Comparison of ENCODE assay signal across 8 cellular contexts in the genomic region with DNA sequence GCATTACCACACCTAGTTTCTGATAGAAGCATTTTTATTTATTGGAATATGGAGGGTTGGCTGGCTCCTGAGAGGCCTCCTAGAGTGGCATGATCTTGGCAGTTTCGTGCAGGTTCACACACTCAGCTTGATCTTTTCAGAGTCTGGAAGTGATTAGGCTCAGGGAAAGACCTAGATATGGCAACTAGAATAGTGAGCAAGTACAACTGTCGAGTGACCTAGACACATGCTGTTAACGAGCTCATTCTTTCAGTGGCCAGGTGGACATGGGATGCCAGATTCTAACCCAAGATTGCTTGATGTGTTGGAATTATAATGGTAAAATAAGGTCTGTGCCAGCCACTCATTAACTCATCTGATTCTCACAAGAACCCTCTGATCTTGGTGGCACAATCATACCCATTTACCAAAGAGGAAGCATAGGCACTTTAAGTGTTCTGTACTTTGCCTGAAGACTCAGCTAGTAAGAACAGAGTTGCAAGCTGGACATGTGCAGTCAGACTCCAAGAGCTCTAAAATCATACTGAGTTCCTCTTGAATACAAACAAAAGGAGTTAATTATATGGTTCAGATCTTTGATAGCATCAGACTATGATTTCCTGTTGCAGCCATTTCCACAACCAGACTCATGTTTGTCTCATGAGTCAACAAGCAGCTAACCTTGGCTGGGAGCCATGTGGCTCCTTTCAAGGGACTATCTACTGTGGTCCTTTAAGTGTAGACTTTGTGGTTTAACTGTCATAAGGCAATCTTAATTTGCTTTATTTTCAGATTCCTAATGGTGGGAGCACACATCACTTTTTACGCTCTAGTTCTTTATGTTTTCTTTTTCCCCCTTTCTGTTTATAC.
DNase-seq lines count a peak whose midpoint lies in the region; ATAC-seq and TF ChIP-seq lines count a peak whose summit lies in the region.

No MANE protein-coding gene starts in this region.

- H3K9me3 Mint-ChIP-seq in CD8-positive, alpha-beta T cell: no peaks in the 10 kb centered on the region
- no peaks in the 10 kb centered on the region for H3K9me3 Mint-ChIP-seq in mesothelial cell of epicardium

- no peaks in the 10 kb centered on the region for H3K9me3 ChIP-seq in CD8-positive, alpha-beta T cell (ENCODE audit: low read length)
- no peaks in the 10 kb centered on the region for H3K9me3 ChIP-seq in testis

- H3K4me1 ChIP-seq in CD8-positive, alpha-beta T cell (ENCODE audit: insufficient read depth, low read length): peaks cover 13% of the 10 kb centered on the region
- H3K4me1 ChIP-seq in testis: no peaks in the 10 kb centered on the region

- H3K4me1 Mint-ChIP-seq in CD8-positive, alpha-beta T cell (ENCODE audit: low read depth): peaks cover 17% of the 10 kb centered on the region
- no peaks in the 10 kb centered on the region for H3K4me1 Mint-ChIP-seq in mesothelial cell of epicardium

- no peaks in the 10 kb centered on the region for H3K27me3 ChIP-seq in CD8-positive, alpha-beta T cell (ENCODE audit: insufficient read depth, low read length)
- no peaks in the 10 kb centered on the region for H3K27me3 ChIP-seq in testis

- peak; percentile 95 for ATAC-seq in CD8-positive, alpha-beta T cell
- ATAC-seq in HG03460 (IDR thresholded peaks at IDR 0.05; ENCODE audit: unreplicated experiment): no peak

- peak overlapping the region; percentile 79 for H3K27ac Mint-ChIP-seq in CD8-positive, alpha-beta T cell
- H3K27ac Mint-ChIP-seq in mesothelial cell of epicardium: peak overlapping the region; percentile 59

- no peak for TF ChIP-seq POLR2A in testis (IDR thresholded peaks at IDR 0.05)

- peak; percentile 35 to 87 (median 71) for DNase-seq in CD8-positive, alpha-beta T cell
- DNase-seq in NCI-H1417 (lab: John Stamatoyannopoulos, UW) (peak; percentile 7 to 95 (median 78)), UCSD-AML1 (lab: John Stamatoyannopoulos, UW; ENCODE audit: unreplicated experiment) (peak; percentile 8), choroid plexus epithelial cell (ENCODE audit: low read depth) (peak; percentile 98), mesothelial cell of epicardium (ENCODE audit: low spot score in 2 of 2, unreplicated experiment in 2 of 2) (no peak), testis (peak; percentile 39), NCI-H82 treated with DMSO at 0.1 percent for 48 hours (lab: John Stamatoyannopoulos, UW; ENCODE audit: unreplicated experiment) (no peak)

- no peak for TF ChIP-seq CTCF in CD8-positive, alpha-beta T cell (IDR thresholded peaks at IDR 0.05)
- TF ChIP-seq CTCF in choroid plexus epithelial cell (conservative IDR thresholded peaks at IDR 0.05; ENCODE audit: low read depth, low read length) (no peak), mesothelial cell of epicardium (IDR thresholded peaks at IDR 0.05; ENCODE audit: unreplicated experiment) (no peak), testis (IDR thresholded peaks at IDR 0.05) (no peak)

- intact Hi-C loops in CD8-positive, alpha-beta T cell (cut with DNase I, micrococcal nuclease): no loop called here
- intact Hi-C loops in testis (cut with DNase I; ENCODE audit: low total_unique reads): no loop called here

- no peaks in the 10 kb centered on the region for H3K36me3 ChIP-seq in CD8-positive, alpha-beta T cell (ENCODE audit: insufficient read depth, low read length)
- H3K36me3 ChIP-seq in testis (ENCODE audit: low read depth, missing control alignments): no peaks in the 10 kb centered on the region

- no peak overlapping the region for H3K4me3 Mint-ChIP-seq in CD8-positive, alpha-beta T cell
- no peak overlapping the region for H3K4me3 Mint-ChIP-seq in mesothelial cell of epicardium

- no peak overlapping the region for H3K27ac ChIP-seq in CD8-positive, alpha-beta T cell (ENCODE audit: low read depth, low read length)
- no peak overlapping the region for H3K27ac ChIP-seq in testis

- 93 to 95% methylated on average over 4 of the region's 4 CpGs for WGBS in testis, 2 donors

- CTCF ChIA-PET in CD8-positive, alpha-beta T cell (lab: Charles Lee): interaction anchor here (1.0 to 1.3 kb wide), 3 partner anchors 11 to 88 kb away, joined by 4 to 5 read pairs (median 4); no protein-coding TSS in a partner anchor

- H3K36me3 Mint-ChIP-seq in CD8-positive, alpha-beta T cell: no peaks in the 10 kb centered on the region
- peaks cover 22% of the 10 kb centered on the region for H3K36me3 Mint-ChIP-seq in mesothelial cell of epicardium

- POLR2A ChIA-PET in CD8-positive, alpha-beta T cell (lab: Charles Lee): interaction anchor here (1.1 to 1.7 kb wide), 2 partner anchors 10 to 12 kb away, joined by 3 to 5 read pairs; no protein-coding TSS in a partner anchor

- H3K4me3 ChIP-seq in CD8-positive, alpha-beta T cell (ENCODE audit: low read depth, low read length): no peak overlapping the region
- H3K4me3 ChIP-seq in choroid plexus epithelial cell (ENCODE audit: low read depth, low read length) (no peak overlapping the region), testis (no peak overlapping the region)

- H3K27me3 Mint-ChIP-seq in CD8-positive, alpha-beta T cell (ENCODE audit: low read depth): no peaks in the 10 kb centered on the region
- H3K27me3 Mint-ChIP-seq in mesothelial cell of epicardium (ENCODE audit: low read depth): no peaks in the 10 kb centered on the region

Comparison
In these comparisons a context has a peak if more than half of its experiments do, and no peak if none do; other contexts are left out.
1. DNase-seq: peak in CD8-positive, alpha-beta T cell (7 of 7), NCI-H1417 (3 of 3), UCSD-AML1 (single experiment), choroid plexus epithelial cell (single experiment) and testis (single experiment); none in mesothelial cell of epicardium (0 of 2) and NCI-H82 treated with DMSO at 0.1 percent for 48 hours (single experiment).